7 cellular contexts compared by ENCODE assay signal in the genomic region with DNA sequence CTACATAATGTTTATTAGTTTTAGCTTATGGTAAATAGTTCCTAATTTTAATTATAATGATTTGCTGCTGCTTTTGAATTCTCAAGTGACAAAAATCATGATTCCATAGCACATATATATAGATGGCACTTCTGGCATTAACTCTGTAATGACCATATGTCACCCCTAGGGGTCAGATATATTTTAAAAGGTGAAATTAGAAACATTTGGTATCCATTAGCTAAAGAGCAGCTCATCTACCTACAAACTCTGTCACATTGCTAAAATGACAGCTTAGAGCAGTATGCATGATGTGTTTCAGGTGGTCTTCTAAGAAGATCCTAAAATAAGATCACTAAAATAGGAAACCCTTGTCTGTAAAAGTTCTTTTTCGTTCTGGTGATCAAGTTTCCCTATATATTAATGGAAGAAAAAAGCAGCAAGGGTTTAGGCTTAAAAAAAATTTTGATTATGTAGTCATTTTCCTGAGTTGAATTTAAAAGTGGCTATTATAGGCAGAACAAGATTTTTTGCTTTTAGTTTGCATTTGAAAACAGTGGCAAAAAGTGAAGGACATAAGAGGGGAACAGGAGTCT.
DNase-seq lines count a peak whose midpoint lies in the region; ATAC-seq and TF ChIP-seq lines count a peak whose summit lies in the region.

No MANE protein-coding gene starts in this region.

- H3K4me2 ChIP-seq in OCI-LY7 (ENCODE audit: low read length), result no peak overlapping the region

- H3K79me2 ChIP-seq in OCI-LY7 (ENCODE audit: insufficient read depth, low read depth, low read length), result no peaks in the 10 kb centered on the region

- H3K4me1 ChIP-seq in OCI-LY7 (ENCODE audit: insufficient read depth, low read length, poor library complexity, severe bottlenecking), result no peaks in the 10 kb centered on the region
- no peaks in the 10 kb centered on the region for H3K4me1 ChIP-seq in lower lobe of right lung

- no peaks in the 10 kb centered on the region for H3K9me2 ChIP-seq in OCI-LY7 (ENCODE audit: insufficient read depth, low read length)

- POLR2A ChIA-PET in OCI-LY7 (lab: Charles Lee), result interaction anchor here (0.6 kb wide), 2 partner anchors 10 to 861 kb away, joined by 3 read pairs; no protein-coding TSS in a partner anchor
- POLR2A ChIA-PET in activated CD4-positive, alpha-beta memory T cell treated with anti-CD3 and anti-CD28 coated beads, Interleukin-2, amount 10 ng/mL, durations not matched to agents 7 days and 5 days (lab: Charles Lee), result no interaction called here

- DNase-seq in HFFc6, result no peak
- peak; percentile 18 for DNase-seq in OCI-LY7 (ENCODE audit: low spot score)
- no peak for DNase-seq in lower lobe of right lung
- DNase-seq in activated CD4-positive, alpha-beta memory T cell treated with anti-CD3 and anti-CD28 coated beads, Interleukin-2, amount 10 ng/mL, durations not matched to agents 7 days and 5 days, result no peak

- H3K9me3 ChIP-seq in OCI-LY7 (ENCODE audit: low read length) (no peaks in the 10 kb centered on the region), lower lobe of right lung (no peaks in the 10 kb centered on the region)

- no peaks in the 10 kb centered on the region for H3K36me3 Mint-ChIP-seq in HFFc6 (ENCODE audit: low read depth)
- H3K36me3 Mint-ChIP-seq in activated CD4-positive, alpha-beta memory T cell treated with anti-CD3 and anti-CD28 coated beads, Interleukin-2, amount 10 ng/mL, durations not matched to agents 7 days and 5 days (ENCODE audit: low read depth), result no peaks in the 10 kb centered on the region
- H3K36me3 Mint-ChIP-seq in activated T-helper 17 cell treated with anti-CD3 and anti-CD28 coated beads, Interleukin-2, amount 50 U/mL, for 72 hours (ENCODE audit: low read depth), result no peaks in the 10 kb centered on the region

- no peak overlapping the region for H3K4me3 Mint-ChIP-seq in HFFc6
- no peak overlapping the region for H3K4me3 Mint-ChIP-seq in activated CD4-positive, alpha-beta memory T cell treated with anti-CD3 and anti-CD28 coated beads, Interleukin-2, amount 10 ng/mL, durations not matched to agents 7 days and 5 days
- H3K4me3 Mint-ChIP-seq in activated T-helper 17 cell treated with anti-CD3 and anti-CD28 coated beads, Interleukin-2, amount 50 U/mL, for 72 hours, result no peak overlapping the region

- H3K27ac ChIP-seq in OCI-LY7 (ENCODE audit: low read depth, low read length, poor library complexity, severe bottlenecking) (no peak overlapping the region), lower lobe of right lung (no peak overlapping the region)

- no peaks in the 10 kb centered on the region for H3K9me3 Mint-ChIP-seq in HFFc6
- no peaks in the 10 kb centered on the region for H3K9me3 Mint-ChIP-seq in activated CD4-positive, alpha-beta memory T cell treated with anti-CD3 and anti-CD28 coated beads, Interleukin-2, amount 10 ng/mL, durations not matched to agents 7 days and 5 days
- no peaks in the 10 kb centered on the region for H3K9me3 Mint-ChIP-seq in activated T-helper 17 cell treated with anti-CD3 and anti-CD28 coated beads, Interleukin-2, amount 50 U/mL, for 72 hours

- no peaks in the 10 kb centered on the region for H3K27me3 Mint-ChIP-seq in HFFc6 (ENCODE audit: insufficient read depth)
- H3K27me3 Mint-ChIP-seq in activated CD4-positive, alpha-beta memory T cell treated with anti-CD3 and anti-CD28 coated beads, Interleukin-2, amount 10 ng/mL, durations not matched to agents 7 days and 5 days, result no peaks in the 10 kb centered on the region
- H3K27me3 Mint-ChIP-seq in activated T-helper 17 cell treated with anti-CD3 and anti-CD28 coated beads, Interleukin-2, amount 50 U/mL, for 72 hours, result no peaks in the 10 kb centered on the region

- no peaks in the 10 kb centered on the region for H3K4me1 Mint-ChIP-seq in HFFc6 (ENCODE audit: low read depth)
- no peaks in the 10 kb centered on the region for H3K4me1 Mint-ChIP-seq in activated CD4-positive, alpha-beta memory T cell treated with anti-CD3 and anti-CD28 coated beads, Interleukin-2, amount 10 ng/mL, durations not matched to agents 7 days and 5 days
- no peaks in the 10 kb centered on the region for H3K4me1 Mint-ChIP-seq in activated T-helper 17 cell treated with anti-CD3 and anti-CD28 coated beads, Interleukin-2, amount 50 U/mL, for 72 hours

- peak; percentile 80 for TF ChIP-seq CTCF in HFFc6 (IDR thresholded peaks at IDR 0.05)
- TF ChIP-seq CTCF in OCI-LY7 (conservative IDR thresholded peaks at IDR 0.05; ENCODE audit: low read length), result peak; percentile 81
- TF ChIP-seq CTCF in lower lobe of right lung (IDR thresholded peaks at IDR 0.05), result peak; percentile 35

- intact Hi-C loops in OCI-LY7 (cut with micrococcal nuclease; ENCODE audit: unreplicated experiment) (no loop called here), lower lobe of right lung (cut with DNase I) (no loop called here)

- H3K27me3 ChIP-seq in lower lobe of right lung (ENCODE audit: low read depth), result no peaks in the 10 kb centered on the region

- no TSS peak for BruUV-seq in OCI-LY7 (replicated peaks; lab: Mats Ljungman, UMichigan)

- CTCF ChIA-PET in OCI-LY7 (lab: Charles Lee; ENCODE audit: unreplicated experiment), result no interaction called here
- CTCF ChIA-PET in activated CD4-positive, alpha-beta memory T cell treated with anti-CD3 and anti-CD28 coated beads, Interleukin-2, amount 10 ng/mL, durations not matched to agents 7 days and 5 days (lab: Charles Lee), result interaction anchor here (0.7 to 1.1 kb wide), 4 partner anchors 21 to 839 kb away, joined by 3 to 4 read pairs (median 4); no protein-coding TSS in a partner anchor

- no peak overlapping the region for H3K27ac Mint-ChIP-seq in HFFc6
- no peak overlapping the region for H3K27ac Mint-ChIP-seq in activated CD4-positive, alpha-beta memory T cell treated with anti-CD3 and anti-CD28 coated beads, Interleukin-2, amount 10 ng/mL, durations not matched to agents 7 days and 5 days
- no peak overlapping the region for H3K27ac Mint-ChIP-seq in activated T-helper 17 cell treated with anti-CD3 and anti-CD28 coated beads, Interleukin-2, amount 50 U/mL, for 72 hours

- H2AFZ ChIP-seq in OCI-LY7 (ENCODE audit: low read length), result no peak overlapping the region

- peak; percentile 80 for ATAC-seq in GM18511 (IDR thresholded peaks at IDR 0.05; ENCODE audit: unreplicated experiment)
- ATAC-seq in lower lobe of right lung, result no peak
- ATAC-seq in esophagus mucosa, result no peak
- no peak for ATAC-seq in activated T-helper 17 cell treated with anti-CD3 and anti-CD28 coated beads, Interleukin-2, amount 50 U/mL, for 72 hours (replicated peaks)

- no peaks in the 10 kb centered on the region for H4K20me1 ChIP-seq in OCI-LY7 (ENCODE audit: insufficient read depth, low read length)

- H3K4me3 ChIP-seq in OCI-LY7 (ENCODE audit: low read depth, low read length, poor library complexity, severe bottlenecking), result no peak overlapping the region
- no peak overlapping the region for H3K4me3 ChIP-seq in lower lobe of right lung

- H3K36me3 ChIP-seq in OCI-LY7 (ENCODE audit: insufficient read depth, low read length) (no peaks in the 10 kb centered on the region), lower lobe of right lung (no peaks in the 10 kb centered on the region)
